ENCODE assay signal across 28 cellular contexts in genomic region chr2:103387888-103388287, GRCh38.
"Had no signal": no experiment of that assay in that cellular context is flagged by ENCODE, and none has a peak within 500 bp of the region (broad histone marks: within the 10 kb centered on the region; RNA-seq: fewer than 3 reads in every experiment).

No MANE protein-coding gene starts in this region.

- H3K36me3 ChIP-seq: gastrocnemius medialis, neutrophil, pancreas, right lobe of liver, thoracic aorta, tibial nerve, upper lobe of left lung had no signal

- H3K4me1 Mint-ChIP-seq: naive thymus-derived CD4-positive, alpha-beta T cell; nephron; stimulated activated naive B cell treated with anti-CD40 and anti-IgM and Interleukin-4, amounts not matched to agents 10 μg/mL and 1 μg/mL and 100 μg/mL, for 72 hours had no signal

- H3K4me1 ChIP-seq: gastrocnemius medialis, pancreas, right lobe of liver, tibial nerve, upper lobe of left lung had no signal

- H3K27me3 ChIP-seq: dorsolateral prefrontal cortex, gastrocnemius medialis, neutrophil, pancreas, right lobe of liver, tibial nerve, upper lobe of left lung had no signal

- ATAC-seq: esophagus mucosa; gastrocnemius medialis; left lobe of liver; mucosa of descending colon; naive thymus-derived CD4-positive, alpha-beta T cell; pancreas; stimulated activated naive B cell treated with anti-CD40 and anti-IgM and Interleukin-4, amounts not matched to agents 10 μg/mL and 1 μg/mL and 100 μg/mL, for 72 hours had no signal

- H3K9me3 ChIP-seq: gastrocnemius medialis, mucosa of descending colon, neutrophil, pancreas, right lobe of liver, thoracic aorta, tibial nerve, upper lobe of left lung had no signal

- H3K4me3 ChIP-seq: dorsolateral prefrontal cortex, gastrocnemius medialis, mucosa of descending colon, pancreas, right lobe of liver, thoracic aorta, tibial nerve, upper lobe of left lung had no signal

- H3K9me3 Mint-ChIP-seq: mesothelial cell of epicardium, nephron had no signal

- H3K36me3 Mint-ChIP-seq: mesothelial cell of epicardium; naive thymus-derived CD4-positive, alpha-beta T cell; stimulated activated naive B cell treated with anti-CD40 and anti-IgM and Interleukin-4, amounts not matched to agents 10 μg/mL and 1 μg/mL and 100 μg/mL, for 72 hours had no signal

- H3K27ac ChIP-seq: dorsolateral prefrontal cortex, epithelial cell of prostate, gastrocnemius medialis, neutrophil, pancreas, right lobe of liver, thoracic aorta, tibial nerve, upper lobe of left lung had no signal

- H3K4me3 Mint-ChIP-seq: mesothelial cell of epicardium; naive thymus-derived CD4-positive, alpha-beta T cell; nephron; stimulated activated naive B cell treated with anti-CD40 and anti-IgM and Interleukin-4, amounts not matched to agents 10 μg/mL and 1 μg/mL and 100 μg/mL, for 72 hours; stimulated activated naive CD8-positive, alpha-beta T cell treated with anti-CD3 and anti-CD28 coated beads, Interleukin-15, Interleukin-2, amounts not matched to agents 100 ng/mL and 50 ng/mL, for 24 hours had no signal

- FAIRE-seq: colon, kidney, pancreas, small intestine, urothelium cell line had no signal

- H3K27ac Mint-ChIP-seq: mesothelial cell of epicardium; naive thymus-derived CD4-positive, alpha-beta T cell; nephron; progenitor cell of endocrine pancreas; stimulated activated naive B cell treated with anti-CD40 and anti-IgM and Interleukin-4, amounts not matched to agents 10 μg/mL and 1 μg/mL and 100 μg/mL, for 72 hours; stimulated activated naive CD8-positive, alpha-beta T cell treated with anti-CD3 and anti-CD28 coated beads, Interleukin-15, Interleukin-2, amounts not matched to agents 100 ng/mL and 50 ng/mL, for 24 hours had no signal

- DNase-seq: dorsolateral prefrontal cortex; effector CD4-positive, alpha-beta T cell; foreskin fibroblast; gastrocnemius medialis; head of caudate nucleus; kidney; mesenchymal stem cell; mucosa of descending colon; naive thymus-derived CD4-positive, alpha-beta T cell; pancreas; right lobe of liver; small intestine; stimulated activated CD4-positive, alpha-beta T cell treated with anti-CD3 and anti-CD28 coated beads, Interleukin-15, amount 100 ng/mL, for 24 hours; stimulated activated CD4-positive, alpha-beta T cell treated with anti-CD3 and anti-CD28 coated beads, Interleukin-2, amount 100 ng/mL, for 48 hours; stimulated activated naive B cell treated with anti-CD40 and anti-IgM and Interleukin-4, amounts not matched to agents 10 μg/mL and 1 μg/mL and 100 μg/mL, for 72 hours; upper lobe of left lung had no signal

- H3K27me3 Mint-ChIP-seq: naive thymus-derived CD4-positive, alpha-beta T cell; progenitor cell of endocrine pancreas; stimulated activated naive B cell treated with anti-CD40 and anti-IgM and Interleukin-4, amounts not matched to agents 10 μg/mL and 1 μg/mL and 100 μg/mL, for 72 hours; stimulated activated naive CD8-positive, alpha-beta T cell treated with anti-CD3 and anti-CD28 coated beads, Interleukin-15, Interleukin-2, amounts not matched to agents 100 ng/mL and 50 ng/mL, for 24 hours had no signal
